Comparison of ENCODE assay signal across 8 cellular contexts in genomic region chr2:182649316-182649715, GRCh38.
DNase-seq lines count a peak whose midpoint lies in the region; ATAC-seq and TF ChIP-seq lines count a peak whose summit lies in the region.

No MANE protein-coding gene starts in this region.

- no peak overlapping the region for H3K27ac ChIP-seq in esophagus squamous epithelium

- peaks cover 0 to 6% (median 0%) of the 10 kb centered on the region in 3 donors for H3K4me1 ChIP-seq in esophagus squamous epithelium

- WGBS in esophagus squamous epithelium, 2 donors, result 52 to 63% methylated on average over 6 of the region's 6 CpGs

- ATAC-seq in GM21825 (IDR thresholded peaks at IDR 0.05; ENCODE audit: unreplicated experiment), result peak; percentile 59
- ATAC-seq in left colon, result peak; percentile 59
- no peak for ATAC-seq in GM19455 (IDR thresholded peaks at IDR 0.05; ENCODE audit: unreplicated experiment)

- no peaks in the 10 kb centered on the region for H3K27me3 ChIP-seq in esophagus squamous epithelium

- H3K4me3 ChIP-seq in astrocyte of the cerebellum (ENCODE audit: low read depth, low read length) (no peak overlapping the region), esophagus squamous epithelium (no peak overlapping the region)

- in situ Hi-C loops in Caki2 (cut with HindIII; ENCODE audit: low pct_unique_long_range_greater_than_20kb, low sequenced_read_pairs), result no loop called here
- in situ Hi-C loops in astrocyte of the cerebellum (cut with HindIII; ENCODE audit: low sequenced_read_pairs), result no loop called here

- TF ChIP-seq POLR2A in esophagus squamous epithelium (IDR thresholded peaks at IDR 0.05), result no peak

- intact Hi-C loops in left colon (cut with DNase I, micrococcal nuclease), result no loop called here
- intact Hi-C loops in esophagus squamous epithelium (cut with DNase I), result no loop called here

- no peaks in the 10 kb centered on the region for H3K36me3 ChIP-seq in esophagus squamous epithelium

- no peaks in the 10 kb centered on the region for H3K9me3 ChIP-seq in esophagus squamous epithelium

- TF ChIP-seq CTCF in astrocyte of the cerebellum (IDR thresholded peaks at IDR 0.05; ENCODE audit: low read depth, low read length, missing control alignments) (peak; percentile 68), esophagus squamous epithelium (IDR thresholded peaks at IDR 0.05) (peak in 3 of 6 experiments; percentile 15 to 40 (median 18))

- DNase-seq in Caki2 (ENCODE audit: low read depth), result peak; percentile 35
- peak; percentile 45 for DNase-seq in NCI-H2029 (lab: John Stamatoyannopoulos, UW)
- no peak for DNase-seq in astrocyte of the cerebellum (ENCODE audit: low read depth)
- peak in 1 of 2 donors; percentile 9 for DNase-seq in left colon
- no peak for DNase-seq in stimulated activated CD4-positive, alpha-beta T cell treated with anti-CD3 and anti-CD28 coated beads, Interleukin-1b, Interleukin-23, amount 100 ng/mL, for 48 hours
- DNase-seq in esophagus squamous epithelium (lab: John Stamatoyannopoulos, UW), result no peak

Comparison
In these comparisons a context has a peak if more than half of its experiments do, and no peak if none do; other contexts are left out.
1. DNase-seq: peak in Caki2 (single experiment) and NCI-H2029 (single experiment); none in astrocyte of the cerebellum (single experiment), stimulated activated CD4-positive, alpha-beta T cell treated with anti-CD3 and anti-CD28 coated beads, Interleukin-1b, Interleukin-23, amount 100 ng/mL, for 48 hours (single experiment) and esophagus squamous epithelium (single experiment).